1 cellular context compared by ENCODE assay signal in genomic region chr4:121071640-121072037, GRCh38.
TF ChIP-seq lines count a peak whose summit lies in the region.

No MANE protein-coding gene starts in this region.

TF ChIP-seq in HEK293, 187 proteins besides CTCF, POLR2A, EP300 and RAD21 (continued from another document):
- TF ChIP-seq ZNF221 (tag by site-specific recombination; IDR thresholded peaks at IDR 0.05; ENCODE audit: borderline replicate concordance) (no peak), ZNF280C (tag by site-specific recombination; IDR thresholded peaks at IDR 0.05) (no peak), ZNF610 (tag by site-specific recombination; IDR thresholded peaks at IDR 0.05; ENCODE audit: borderline replicate concordance) (no peak), ZNF596 (tag by site-specific recombination; IDR thresholded peaks at IDR 0.05) (no peak), ZNF335 (tag by site-specific recombination; conservative IDR thresholded peaks at IDR 0.05) (peak; percentile 65), ZNF792 (tag by site-specific recombination; IDR thresholded peaks at IDR 0.05) (no peak), ZNF530 (tag by site-specific recombination; IDR thresholded peaks at IDR 0.05; ENCODE audit: low read depth) (no peak), ZNF19 (tag by site-specific recombination; IDR thresholded peaks at IDR 0.05; ENCODE audit: low read depth) (no peak), EGR2 (tag by site-specific recombination; IDR thresholded peaks at IDR 0.05; ENCODE audit: low read depth) (no peak), ZNF155 (tag by site-specific recombination; IDR thresholded peaks at IDR 0.05) (no peak), MEIS1 (CRISPR knock-in tag; IDR thresholded peaks at IDR 0.05; ENCODE audit: borderline replicate concordance) (no peak), ZNF112 (tag by site-specific recombination; IDR thresholded peaks at IDR 0.05) (no peak), ZNF777 (tag by site-specific recombination; IDR thresholded peaks at IDR 0.05; ENCODE audit: borderline replicate concordance) (no peak), ZNF394 (tag by site-specific recombination; IDR thresholded peaks at IDR 0.05; ENCODE audit: borderline replicate concordance) (no peak), ZBTB8A (tag by site-specific recombination; IDR thresholded peaks at IDR 0.05) (peak; percentile 13; the same call in 1 of the 2 replicates)
- TF ChIP-seq, protein P1, sequence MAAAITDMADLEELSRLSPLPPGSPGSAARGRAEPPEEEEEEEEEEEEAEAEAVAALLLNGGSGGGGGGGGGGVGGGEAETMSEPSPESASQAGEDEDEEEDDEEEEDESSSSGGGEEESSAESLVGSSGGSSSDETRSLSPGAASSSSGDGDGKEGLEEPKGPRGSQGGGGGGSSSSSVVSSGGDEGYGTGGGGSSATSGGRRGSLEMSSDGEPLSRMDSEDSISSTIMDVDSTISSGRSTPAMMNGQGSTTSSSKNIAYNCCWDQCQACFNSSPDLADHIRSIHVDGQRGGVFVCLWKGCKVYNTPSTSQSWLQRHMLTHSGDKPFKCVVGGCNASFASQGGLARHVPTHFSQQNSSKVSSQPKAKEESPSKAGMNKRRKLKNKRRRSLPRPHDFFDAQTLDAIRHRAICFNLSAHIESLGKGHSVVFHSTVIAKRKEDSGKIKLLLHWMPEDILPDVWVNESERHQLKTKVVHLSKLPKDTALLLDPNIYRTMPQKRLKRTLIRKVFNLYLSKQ (tag by site-specific recombination; IDR thresholded peaks at IDR 0.05; ENCODE audit: borderline replicate concordance), result no peak
- TF ChIP-seq, protein P2, sequence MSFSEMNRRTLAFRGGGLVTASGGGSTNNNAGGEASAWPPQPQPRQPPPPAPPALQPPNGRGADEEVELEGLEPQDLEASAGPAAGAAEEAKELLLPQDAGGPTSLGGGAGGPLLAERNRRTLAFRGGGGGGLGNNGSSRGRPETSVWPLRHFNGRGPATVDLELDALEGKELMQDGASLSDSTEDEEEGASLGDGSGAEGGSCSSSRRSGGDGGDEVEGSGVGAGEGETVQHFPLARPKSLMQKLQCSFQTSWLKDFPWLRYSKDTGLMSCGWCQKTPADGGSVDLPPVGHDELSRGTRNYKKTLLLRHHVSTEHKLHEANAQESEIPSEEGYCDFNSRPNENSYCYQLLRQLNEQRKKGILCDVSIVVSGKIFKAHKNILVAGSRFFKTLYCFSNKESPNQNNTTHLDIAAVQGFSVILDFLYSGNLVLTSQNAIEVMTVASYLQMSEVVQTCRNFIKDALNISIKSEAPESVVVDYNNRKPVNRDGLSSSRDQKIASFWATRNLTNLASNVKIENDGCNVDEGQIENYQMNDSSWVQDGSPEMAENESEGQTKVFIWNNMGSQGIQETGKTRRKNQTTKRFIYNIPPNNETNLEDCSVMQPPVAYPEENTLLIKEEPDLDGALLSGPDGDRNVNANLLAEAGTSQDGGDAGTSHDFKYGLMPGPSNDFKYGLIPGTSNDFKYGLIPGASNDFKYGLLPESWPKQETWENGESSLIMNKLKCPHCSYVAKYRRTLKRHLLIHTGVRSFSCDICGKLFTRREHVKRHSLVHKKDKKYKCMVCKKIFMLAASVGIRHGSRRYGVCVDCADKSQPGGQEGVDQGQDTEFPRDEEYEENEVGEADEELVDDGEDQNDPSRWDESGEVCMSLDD (tag by site-specific recombination; IDR thresholded peaks at IDR 0.05), result peak; percentile 73
